In genomic region chr2:167509585-167509984, GRCh38 we compare ENCODE assay signal across 12 cellular contexts.
DNase-seq lines count a peak whose midpoint lies in the region; ATAC-seq and TF ChIP-seq lines count a peak whose summit lies in the region.
"Had no signal": no experiment of that assay in that cellular context is flagged by ENCODE, and none has a peak within 500 bp of the region (broad histone marks: within the 10 kb centered on the region; RNA-seq: fewer than 3 reads in every experiment).

No MANE protein-coding gene starts in this region.

- no peaks in the 10 kb centered on the region for H3K36me3 Mint-ChIP-seq in brain

- H3K27ac Mint-ChIP-seq in brain, result peak overlapping the region in 3 of 5 experiments; percentile 2 to 72 (median 2)

- H3K27me3 Mint-ChIP-seq in brain, result no peaks in the 10 kb centered on the region

- TF ChIP-seq CTCF in LNCaP clone FGC (IDR thresholded peaks at IDR 0.05; ENCODE audit: control insufficient read depth, extremely low read depth, insufficient read depth), result no peak
- TF ChIP-seq CTCF in brain (conservative IDR thresholded peaks at IDR 0.05), result no peak
- TF ChIP-seq CTCF in GM13976 (IDR thresholded peaks at IDR 0.05; ENCODE audit: borderline replicate concordance, control extremely low read depth, extremely low read depth, insufficient read depth, missing control alignments), result no peak

- peak; percentile 19 for DNase-seq in COLO668 (lab: John Stamatoyannopoulos, UW; ENCODE audit: unreplicated experiment)
- DNase-seq in LNCaP clone FGC (ENCODE audit: low read depth), result peak; percentile 80
- DNase-seq in left kidney (ENCODE audit: low read depth, low spot score), result peak; percentile 58
- DNase-seq in GM13976 (ENCODE audit: low spot score), result no peak
- DNase-seq in effector CD8-positive, alpha-beta T cell (lab: John Stamatoyannopoulos, UW), result no peak
- DNase-seq: GDM1, left ventricle myocardium inferior, T-helper 9 cell had no signal

- peak overlapping the region in 2 of 5 experiments; percentile 1 to 10 for H3K4me3 Mint-ChIP-seq in brain

- in situ Hi-C loops in GM13976 (cut with MboI; ENCODE audit: low sequenced_read_pairs, unreplicated experiment), result no loop called here

- H3K4me1 Mint-ChIP-seq in brain, result peaks cover 10% of the 10 kb centered on the region

- no peak for ATAC-seq in GM21390 (IDR thresholded peaks at IDR 0.05; ENCODE audit: unreplicated experiment)
- no peak for ATAC-seq in GM21825 (IDR thresholded peaks at IDR 0.05; ENCODE audit: unreplicated experiment)

- no peak overlapping the region for H3K4me3 ChIP-seq in LNCaP clone FGC (ENCODE audit: low read depth, low read length)
- H3K4me3 ChIP-seq: adrenal gland, left ventricle myocardium inferior had no signal

- H3K9me3 Mint-ChIP-seq in brain, result no peaks in the 10 kb centered on the region

Comparison
In these comparisons a context has a peak if more than half of its experiments do, and no peak if none do; other contexts are left out.
1. DNase-seq: peak in COLO668 (single experiment), LNCaP clone FGC (single experiment) and left kidney (single experiment); none in GM13976 (single experiment) and effector CD8-positive, alpha-beta T cell (single experiment).